In the genomic region with DNA sequence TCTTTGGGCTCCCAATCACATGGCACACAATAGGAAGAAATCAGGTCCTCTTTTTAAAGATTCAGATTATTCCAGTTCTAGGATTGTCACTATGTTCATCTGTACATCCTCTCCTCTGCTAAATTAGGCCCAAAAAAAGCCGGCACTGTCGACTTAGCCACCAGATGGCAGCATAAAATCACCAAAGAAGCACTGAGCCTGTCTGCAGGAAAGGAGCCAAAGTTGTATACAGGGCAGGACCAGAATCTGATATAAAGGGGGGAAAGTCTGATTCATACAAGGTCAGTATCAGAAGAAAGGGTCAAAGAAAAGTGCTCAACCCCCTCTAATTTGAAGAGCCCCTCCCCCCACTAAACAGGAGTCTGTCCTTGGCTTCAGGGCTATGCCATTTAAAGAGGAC, we compare ENCODE assay signal across 8 cellular contexts. TPM values are rescaled to one million over a fixed set of nuclear protein-coding genes. Genes with fewer than 3 reads are reported as not detected.
DNase-seq lines count a peak whose midpoint lies in the region; ATAC-seq lines count a peak whose summit lies in the region.

No MANE protein-coding gene starts in this region.

- POLR2A ChIA-PET in activated CD8-positive, alpha-beta T cell treated with anti-CD3 and anti-CD28 coated beads, Interleukin-2, amount 10 ng/mL, durations not matched to agents 7 days and 5 days (lab: Charles Lee): no interaction called here

- H3K4me3 Mint-ChIP-seq in activated CD8-positive, alpha-beta T cell treated with anti-CD3 and anti-CD28 coated beads, Interleukin-2, amount 10 ng/mL, durations not matched to agents 7 days and 5 days: no peak overlapping the region
- no peak overlapping the region for H3K4me3 Mint-ChIP-seq in effector memory CD8-positive, alpha-beta T cell

- CTCF ChIA-PET in activated CD8-positive, alpha-beta T cell treated with anti-CD3 and anti-CD28 coated beads, Interleukin-2, amount 10 ng/mL, durations not matched to agents 7 days and 5 days (lab: Charles Lee): interaction anchor here (0.8 to 3.3 kb wide), 7 partner anchors 18 to 278 kb away, joined by 3 to 17 read pairs (median 3); no protein-coding TSS in a partner anchor

- DNase-seq in COLO829 (ENCODE audit: low spot score) (peak; percentile 35), NCI-H748 treated with DMSO at 0.1 percent for 48 hours (lab: John Stamatoyannopoulos, UW) (peak; percentile 31), mucosa of gallbladder (ENCODE audit: low spot score) (peak; percentile 79)
- peak; percentile 66 for DNase-seq in activated CD8-positive, alpha-beta T cell treated with anti-CD3 and anti-CD28 coated beads, Interleukin-2, amount 10 ng/mL, durations not matched to agents 7 days and 5 days
- DNase-seq in effector memory CD8-positive, alpha-beta T cell: peak; percentile 41 to 64 (median 46)
- peak; percentile 38 to 40 for DNase-seq in stimulated activated CD8-positive, alpha-beta memory T cell treated with anti-CD3 and anti-CD28 coated beads, Interleukin-7, amount 100 ng/mL, for 4 hours (ENCODE audit: low read depth in 2 of 2)

- ATAC-seq in HG02678 (IDR thresholded peaks at IDR 0.05; ENCODE audit: unreplicated experiment) (peak; percentile 52), HG02981 (IDR thresholded peaks at IDR 0.05; ENCODE audit: unreplicated experiment) (no peak)
- ATAC-seq in activated CD8-positive, alpha-beta T cell treated with anti-CD3 and anti-CD28 coated beads, Interleukin-2, amount 10 ng/mL, durations not matched to agents 7 days and 5 days: no peak
- ATAC-seq in effector memory CD8-positive, alpha-beta T cell (replicated peaks): no peak

- no peaks in the 10 kb centered on the region for H3K27me3 Mint-ChIP-seq in activated CD8-positive, alpha-beta T cell treated with anti-CD3 and anti-CD28 coated beads, Interleukin-2, amount 10 ng/mL, durations not matched to agents 7 days and 5 days (ENCODE audit: low read depth)
- H3K27me3 Mint-ChIP-seq in effector memory CD8-positive, alpha-beta T cell: no peaks in the 10 kb centered on the region

- no peaks in the 10 kb centered on the region for H3K4me1 Mint-ChIP-seq in activated CD8-positive, alpha-beta T cell treated with anti-CD3 and anti-CD28 coated beads, Interleukin-2, amount 10 ng/mL, durations not matched to agents 7 days and 5 days (ENCODE audit: low read depth)
- no peaks in the 10 kb centered on the region for H3K4me1 Mint-ChIP-seq in effector memory CD8-positive, alpha-beta T cell (ENCODE audit: low read depth in 2 of 2)

- H3K9me3 Mint-ChIP-seq in activated CD8-positive, alpha-beta T cell treated with anti-CD3 and anti-CD28 coated beads, Interleukin-2, amount 10 ng/mL, durations not matched to agents 7 days and 5 days (ENCODE audit: insufficient read depth): peaks cover 4% of the 10 kb centered on the region
- H3K9me3 Mint-ChIP-seq in effector memory CD8-positive, alpha-beta T cell: no peaks in the 10 kb centered on the region

- no peak overlapping the region for H3K27ac Mint-ChIP-seq in activated CD8-positive, alpha-beta T cell treated with anti-CD3 and anti-CD28 coated beads, Interleukin-2, amount 10 ng/mL, durations not matched to agents 7 days and 5 days
- no peak overlapping the region for H3K27ac Mint-ChIP-seq in effector memory CD8-positive, alpha-beta T cell

- H3K36me3 Mint-ChIP-seq in activated CD8-positive, alpha-beta T cell treated with anti-CD3 and anti-CD28 coated beads, Interleukin-2, amount 10 ng/mL, durations not matched to agents 7 days and 5 days (ENCODE audit: low read depth): no peaks in the 10 kb centered on the region
- no peaks in the 10 kb centered on the region for H3K36me3 Mint-ChIP-seq in effector memory CD8-positive, alpha-beta T cell (ENCODE audit: insufficient read depth)

RNA-seq across cellular contexts. Expression of a gene that starts 3.0 kb away (rescaled TPM):
- not detected for total RNA-seq in activated CD8-positive, alpha-beta T cell treated with anti-CD3 and anti-CD28 coated beads, Interleukin-2, amount 10 ng/mL, durations not matched to agents 7 days and 5 days
- 240 TPM for total RNA-seq in mucosa of gallbladder
